ENCODE assay signal across 20 cellular contexts in the genomic region with DNA sequence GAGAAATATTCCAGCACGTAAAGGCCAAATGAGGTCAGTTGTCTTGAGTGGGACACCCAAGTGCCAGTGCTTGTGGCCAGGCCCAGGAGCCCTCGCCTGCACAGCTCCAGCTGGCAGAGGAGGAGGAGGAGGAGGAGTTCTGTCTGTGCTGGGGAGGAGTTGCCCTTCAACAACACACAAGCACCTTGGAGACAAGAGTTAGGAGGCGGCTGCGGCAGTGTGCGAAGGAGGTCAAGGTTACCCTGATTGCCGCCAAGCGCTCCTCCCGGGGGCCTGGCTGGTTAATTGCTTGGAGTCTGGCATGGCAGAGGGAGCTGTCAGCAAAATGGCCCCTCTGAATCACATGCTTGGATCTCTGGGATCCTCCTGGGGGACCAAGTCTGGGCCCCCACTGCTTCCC. TPM values are rescaled to one million over a fixed set of nuclear protein-coding genes. Genes with fewer than 3 reads are reported as not detected.
DNase-seq lines count a peak whose midpoint lies in the region; ATAC-seq and TF ChIP-seq lines count a peak whose summit lies in the region.
"Had no signal": no experiment of that assay in that cellular context is flagged by ENCODE, and none has a peak within 500 bp of the region (broad histone marks: within the 10 kb centered on the region; RNA-seq: fewer than 3 reads in every experiment).

No MANE protein-coding gene starts in this region.

- no peaks in the 10 kb centered on the region for H3K9me3 ChIP-seq in right cardiac atrium (ENCODE audit: control insufficient read depth, low read length)
- H3K9me3 ChIP-seq in ovary, result no peaks in the 10 kb centered on the region

- intact Hi-C loops in right cardiac atrium (cut with DNase I), result no loop called here
- intact Hi-C loops in ovary (cut with DNase I), result no loop called here

- 38% methylated on average over 8 of the region's 8 CpGs for WGBS in right cardiac atrium
- WGBS in ovary, 3 donors, result 3 to 16% (median 6%) methylated on average over 8 of the region's 8 CpGs

- no peak for TF ChIP-seq EP300 in ovary (IDR thresholded peaks at IDR 0.05)

- no peaks in the 10 kb centered on the region for H3K4me1 Mint-ChIP-seq in T-cell
- H3K4me1 Mint-ChIP-seq: central memory CD8-positive, alpha-beta T cell; naive thymus-derived CD8-positive, alpha-beta T cell had no signal

- CTCF ChIA-PET in T-cell (lab: Charles Lee), result no interaction called here

- no peak for TF ChIP-seq CTCF in ovary (IDR thresholded peaks at IDR 0.05)

- H3K9me3 Mint-ChIP-seq in T-cell, result no peaks in the 10 kb centered on the region
- H3K9me3 Mint-ChIP-seq: activated T-cell treated with anti-CD3 and anti-CD28 coated beads, Interleukin-2, amount 50 U/mL, for 4 hours; central memory CD8-positive, alpha-beta T cell; H9; naive thymus-derived CD8-positive, alpha-beta T cell had no signal

- peak; percentile 18 for DNase-seq in G401 (ENCODE audit: low spot score)
- peak; percentile 11 for DNase-seq in SK-N-DZ (ENCODE audit: low spot score)
- DNase-seq in right cardiac atrium, result peak; percentile 12 to 57 (median 48)
- DNase-seq in ovary, result peak in 4 of 5 donors; percentile 11 to 73 (median 40)
- DNase-seq in T-cell, result no peak
- DNase-seq: activated CD4-positive, alpha-beta T cell treated with anti-CD3 and anti-CD28 coated beads for 1 hour; activated naive CD4-positive, alpha-beta T cell treated with Interleukin-2 at 50 U/mL for 16 hours; activated T-cell treated with anti-CD3 and anti-CD28 coated beads, Interleukin-2, amount 50 U/mL, for 4 hours; effector CD8-positive, alpha-beta T cell; H9; KG1; kidney; PC-3; SIG-M5; stimulated activated CD4-positive, alpha-beta T cell treated with anti-CD3 and anti-CD28 coated beads, Interleukin-1b, Interleukin-23, amount 100 ng/mL, for 48 hours had no signal

- ATAC-seq in right cardiac atrium (peak in 1 of 2 donors; percentile 31), GM21515 (IDR thresholded peaks at IDR 0.05; ENCODE audit: unreplicated experiment) (no peak), HG03095 (IDR thresholded peaks at IDR 0.05; ENCODE audit: unreplicated experiment) (no peak), T-cell (replicated peaks in 1 of 4) (no peak), GM19351 (IDR thresholded peaks at IDR 0.05; ENCODE audit: unreplicated experiment) (no peak)
- ATAC-seq: activated T-cell treated with anti-CD3 and anti-CD28 coated beads, Interleukin-2, amount 50 U/mL, for 4 hours; naive thymus-derived CD8-positive, alpha-beta T cell; PC-3 had no signal

- H3K4me3 Mint-ChIP-seq in T-cell, result no peak overlapping the region
- H3K4me3 Mint-ChIP-seq: activated T-cell treated with anti-CD3 and anti-CD28 coated beads, Interleukin-2, amount 50 U/mL, for 4 hours; central memory CD8-positive, alpha-beta T cell; H9; naive thymus-derived CD8-positive, alpha-beta T cell had no signal

- no peak for TF ChIP-seq POLR2A in ovary (IDR thresholded peaks at IDR 0.05)

- no peaks in the 10 kb centered on the region for H3K27me3 ChIP-seq in right cardiac atrium (ENCODE audit: control insufficient read depth, insufficient read depth)
- H3K27me3 ChIP-seq in ovary, result no peaks in the 10 kb centered on the region

- POLR2A ChIA-PET in T-cell (lab: Charles Lee), result no interaction called here

- H3K4me1 ChIP-seq in right cardiac atrium (ENCODE audit: control insufficient read depth, insufficient read depth, low read length) (no peaks in the 10 kb centered on the region), ovary (ENCODE audit: insufficient read depth) (peaks cover 15% of the 10 kb centered on the region)

- peaks cover 17 to 20% of the 10 kb centered on the region in 2 donors for H3K27me3 Mint-ChIP-seq in T-cell

- H3K4me3 ChIP-seq in right cardiac atrium (ENCODE audit: low read length) (no peak overlapping the region), ovary (no peak overlapping the region)

- in situ Hi-C loops in G401 (cut with HindIII; ENCODE audit: low sequenced_read_pairs), result no loop called here

- H3K27ac ChIP-seq in right cardiac atrium (ENCODE audit: low read length) (no peak overlapping the region), ovary (peak overlapping the region in 1 of 2 donors; percentile 33)

- H3K27ac Mint-ChIP-seq in T-cell, result no peak overlapping the region
- H3K27ac Mint-ChIP-seq: naive thymus-derived CD8-positive, alpha-beta T cell had no signal

- H3K36me3 Mint-ChIP-seq in T-cell, result no peaks in the 10 kb centered on the region
- H3K36me3 Mint-ChIP-seq: naive thymus-derived CD8-positive, alpha-beta T cell had no signal

- no peaks in the 10 kb centered on the region for H3K36me3 ChIP-seq in ovary

RNA-seq across cellular contexts. Expression of a gene that starts 45.1 kb away (rescaled TPM):
- not detected in 2 replicates for total RNA-seq in G401 (2014; rRNA removed; shearing (Covaris generic))
- polyA plus RNA-seq in SK-N-DZ (2014; cell fraction: cytosol; rRNA removed), result 7.6 and 10.0 TPM in 2 replicates
- polyA plus RNA-seq in SK-N-DZ (2014; cell fraction: nucleus; rRNA removed), result 5.2 and 7.3 TPM in 2 replicates
- total RNA-seq in right cardiac atrium (1 to 10 TPM in 3 of 4 donors, under 1 TPM in 1; 0.95 to 1.8 (median 1.6) TPM), ovary (under 1 TPM in 5 of 7 donors, not detected in 2; 0.11 to 0.76 (median 0.32) TPM), T-cell (under 1 TPM in 1 of 5 donors, not detected in 4; 0.03 TPM)
- polyA plus RNA-seq in right cardiac atrium (1.6 TPM), ovary (under 1 TPM; 0.18 to 0.97 TPM)
- total RNA-seq: activated T-cell treated with anti-CD3 and anti-CD28 coated beads, Interleukin-2, amount 50 U/mL, for 4 hours; naive thymus-derived CD8-positive, alpha-beta T cell; PC-3 had no signal
- polyA plus RNA-seq: naive thymus-derived CD8-positive, alpha-beta T cell had no signal

Comparison
In these comparisons a context has a peak if more than half of its experiments do, and no peak if none do; other contexts are left out.
1. DNase-seq: peak in G401 (single experiment), SK-N-DZ (single experiment), right cardiac atrium (3 of 3) and ovary (4 of 5); none in T-cell (0 of 34).